8 cellular contexts compared by ENCODE assay signal in genomic region chr11:128483211-128483788, GRCh38.
DNase-seq lines count a peak whose midpoint lies in the region; ATAC-seq and TF ChIP-seq lines count a peak whose summit lies in the region.

No MANE protein-coding gene starts in this region.

- DNase-seq in SKM-1 (lab: John Stamatoyannopoulos, UW; ENCODE audit: unreplicated experiment) (peak; percentile 73), hepatic stellate cell (ENCODE audit: low spot score) (no peak), foreskin keratinocyte (no peak), superior temporal gyrus (ENCODE audit: extremely low spot score) (no peak), hippocampal formation (lab: John Stamatoyannopoulos, UW) (no peak)

- H3K4me1 ChIP-seq in neutrophil (ENCODE audit: control insufficient read depth in 1 of 2, insufficient read depth in 1 of 2, low read depth in 1 of 2, low read length in 1 of 2) (peaks cover 38 to 39% of the 10 kb centered on the region in 2 experiments), foreskin keratinocyte (peaks cover 17% of the 10 kb centered on the region)

- peaks cover 71% of the 10 kb centered on the region for H3K36me3 ChIP-seq in neutrophil

- H3K27ac ChIP-seq in neutrophil: peak overlapping the region; percentile 77
- H3K27ac ChIP-seq in foreskin keratinocyte: no peak overlapping the region

- H3K4me3 ChIP-seq in neutrophil (ENCODE audit: low read depth in 1 of 2, low read length in 1 of 2): no peak overlapping the region

- no peaks in the 10 kb centered on the region for H3K27me3 ChIP-seq in neutrophil
- H3K27me3 ChIP-seq in foreskin keratinocyte: no peaks in the 10 kb centered on the region

- TF ChIP-seq CTCF in neutrophil (IDR thresholded peaks at IDR 0.05) (no peak), foreskin keratinocyte (conservative IDR thresholded peaks at IDR 0.05) (no peak)

- H3K9me3 ChIP-seq in neutrophil: no peaks in the 10 kb centered on the region

- ATAC-seq in GM18909 (IDR thresholded peaks at IDR 0.05; ENCODE audit: poor library complexity, unreplicated experiment): peak; percentile 70
- peak; percentile 75 for ATAC-seq in HG02759 (IDR thresholded peaks at IDR 0.05; ENCODE audit: unreplicated experiment)
- ATAC-seq in foreskin keratinocyte: no peak
